2 cellular contexts compared by ENCODE assay signal in genomic region chr7:52539414-52539813, GRCh38.
TF ChIP-seq lines count a peak whose summit lies in the region.

No MANE protein-coding gene starts in this region.

TF ChIP-seq in IMR-90, 13 proteins besides CTCF, POLR2A, EP300 and RAD21:
- TF ChIP-seq CEBPB (IDR thresholded peaks at IDR 0.05; ENCODE audit: low read depth, low read length) (peak; percentile 57), RFX5 (IDR thresholded peaks at IDR 0.05; ENCODE audit: low read depth, low read length) (no peak), NFE2L2 (IDR thresholded peaks at IDR 0.05; ENCODE audit: low read depth, low read length) (no peak), ELK1 (IDR thresholded peaks at IDR 0.05; ENCODE audit: borderline replicate concordance, low read depth, low read length) (no peak), CHD1 (IDR thresholded peaks at IDR 0.05; ENCODE audit: low read depth, low read length) (no peak), USF2 (IDR thresholded peaks at IDR 0.05; ENCODE audit: low read depth, low read length) (no peak)

TF ChIP-seq in H1, 55 proteins besides CTCF, POLR2A, EP300 and RAD21:
- TF ChIP-seq KDM5A (IDR thresholded peaks at IDR 0.05; ENCODE audit: low read length): no peak
- TF ChIP-seq BCL11A (IDR thresholded peaks at IDR 0.05; ENCODE audit: low read depth in 2 of 2, low read length in 2 of 2): no peak
- TF ChIP-seq USF2 (IDR thresholded peaks at IDR 0.05; ENCODE audit: low read length): no peak
